Comparison of ENCODE assay signal across 34 cellular contexts in the genomic region with DNA sequence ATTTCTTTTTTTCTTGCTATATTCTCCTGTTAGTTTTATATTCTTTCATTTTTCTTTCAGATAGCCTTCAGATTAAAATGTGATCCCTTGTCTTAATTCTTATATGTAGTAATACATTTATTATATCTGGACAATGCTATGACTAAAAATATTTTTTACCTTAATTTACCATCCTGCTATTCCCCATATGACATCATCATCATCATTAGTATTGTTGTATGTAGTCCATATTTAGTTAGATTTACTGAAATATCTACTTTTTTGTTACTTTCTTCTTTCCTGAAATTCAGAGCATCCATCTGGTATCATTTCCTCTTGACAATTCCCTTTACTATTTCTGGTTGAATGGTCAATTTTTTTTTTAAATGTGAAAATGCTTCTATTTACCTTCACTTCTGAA.
"Had no signal": no experiment of that assay in that cellular context is flagged by ENCODE, and none has a peak within 500 bp of the region (broad histone marks: within the 10 kb centered on the region; RNA-seq: fewer than 3 reads in every experiment).

No MANE protein-coding gene starts in this region.

- H3K9me3 ChIP-seq: MG63 had no signal

- DNase-seq: Karpas-422, Kasumi-1, MG63, MM.1S, MV-4-11, NCI-H1048, NCI-H1092, NCI-H1092 treated with DMSO at 0.1 percent for 48 hours, NCI-H1105, NCI-H1105 treated with DMSO at 0.1 percent for 48 hours, NCI-H1417, NCI-H1417 treated with DMSO at 0.1 percent for 48 hours, NCI-H1436, NCI-H1436 treated with DMSO at 0.1 percent for 48 hours, NCI-H146, NCI-H1694, NCI-H1694 treated with DMSO at 0.1 percent for 48 hours, NCI-H187, NCI-H187 treated with DMSO at 0.1 percent for 48 hours, NCI-H1930, NCI-H2029, NCI-H2029 treated with DMSO at 0.1 percent for 48 hours, NCI-H2081, NCI-H2081 treated with DMSO at 0.1 percent for 48 hours, NCI-H2107, NCI-H2171, NCI-H2171 treated with DMSO at 0.1 percent for 48 hours, NCI-H2227 treated with DMSO at 0.1 percent for 48 hours, NCI-H226, NCI-H345, NCI-H446, NCI-H446 treated with DMSO at 0.1 percent for 48 hours, NCI-H510A, NCI-H510A treated with DMSO at 0.1 percent for 48 hours had no signal

- H3K36me3 ChIP-seq: MG63 had no signal

- H3K27me3 ChIP-seq: MG63 had no signal

- H3K4me3 ChIP-seq: MG63 had no signal
